ENCODE assay signal across 17 cellular contexts in genomic region chr4:38424171-38424871, GRCh38.
A peak's percentile ranks its signal among the peaks of the same experiment; 100 is the strongest.
DNase-seq lines count a peak whose midpoint lies in the region; ATAC-seq, FAIRE-seq and TF ChIP-seq lines count a peak whose summit lies in the region.
"Had no signal": no experiment of that assay in that cellular context is flagged by ENCODE, and none has a peak within 500 bp of the region (broad histone marks: within the 10 kb centered on the region; RNA-seq: fewer than 3 reads in every experiment).

No MANE protein-coding gene starts in this region.

- no peak for ATAC-seq in GM18907 (IDR thresholded peaks at IDR 0.05; ENCODE audit: unreplicated experiment)
- ATAC-seq: foreskin keratinocyte had no signal

- no peaks in the 10 kb centered on the region for H3K27me3 Mint-ChIP-seq in astrocyte (ENCODE audit: low read depth, unreplicated experiment)
- H3K27me3 Mint-ChIP-seq: brain had no signal

- DNase-seq in H7, result peak; percentile 67
- DNase-seq in astrocyte (ENCODE audit: low read depth), result no peak
- DNase-seq in islet precursor cell, result peak; percentile 70
- peak; percentile 63 for DNase-seq in neuronal stem cell (ENCODE audit: low spot score)
- no peak for DNase-seq in NCI-H2107 treated with DMSO at 0.1 percent for 48 hours (lab: John Stamatoyannopoulos, UW; ENCODE audit: unreplicated experiment)
- no peak for DNase-seq in epidermal melanocyte (ENCODE audit: insufficient read length, low spot score)
- DNase-seq in PC-9, result no peak
- DNase-seq: activated gamma-delta T cell treated with Interleukin-2 at 50 U/mL for 16 hours; AML-193; effector memory CD4-positive, alpha-beta T cell; foreskin keratinocyte; KBM-7; NCI-H226 had no signal

- intact Hi-C loops in PC-9 (cut with micrococcal nuclease; ENCODE audit: unreplicated experiment), result no loop called here

- POLR2A ChIA-PET in PC-9 (lab: Charles Lee; ENCODE audit: unreplicated experiment), result no interaction called here

- no peak overlapping the region for H4K91ac ChIP-seq in neuronal stem cell (ENCODE audit: low read depth, low read length, poor library complexity)

- no peak overlapping the region for H2BK15ac ChIP-seq in neuronal stem cell (ENCODE audit: low read length)

- H3K4me3 ChIP-seq in H7 (ENCODE audit: insufficient read depth, low read depth, low read length) (no peak overlapping the region), astrocyte (ENCODE audit: insufficient read depth, low read depth, low read length) (no peak overlapping the region), neuronal stem cell (ENCODE audit: low read length in 2 of 2) (peak overlapping the region in 1 of 2 donors; percentile 31), PC-9 (no peak overlapping the region)
- H3K4me3 ChIP-seq: skin epidermis had no signal

- H3K4me2 ChIP-seq in astrocyte (ENCODE audit: low read length), result no peak overlapping the region
- no peak overlapping the region for H3K4me2 ChIP-seq in neuronal stem cell (ENCODE audit: insufficient read depth, low read length, poor library complexity, severe bottlenecking)
- no peak overlapping the region for H3K4me2 ChIP-seq in PC-9

- H4K20me1 ChIP-seq in astrocyte (ENCODE audit: insufficient read depth, low read length) (no peaks in the 10 kb centered on the region), PC-9 (ENCODE audit: insufficient read depth) (no peaks in the 10 kb centered on the region)

- H3K36me3 ChIP-seq in H7 (replicated peaks; ENCODE audit: control insufficient read depth, insufficient read depth, low read length) (no peaks in the 10 kb centered on the region), astrocyte (ENCODE audit: insufficient read depth, low read length) (no peaks in the 10 kb centered on the region), neuronal stem cell (replicated peaks in 1 of 2; ENCODE audit: control insufficient read depth in 2 of 2, insufficient read depth in 2 of 2, low read length in 2 of 2) (no peaks in the 10 kb centered on the region), PC-9 (ENCODE audit: low read depth) (no peaks in the 10 kb centered on the region)

- no peak overlapping the region for H4K8ac ChIP-seq in neuronal stem cell (ENCODE audit: low read depth, low read length)

- CTCF ChIA-PET in PC-9 (lab: Charles Lee), result no interaction called here

- H3K27me3 ChIP-seq in H7 (ENCODE audit: control insufficient read depth, insufficient read depth, low read length), result no peaks in the 10 kb centered on the region
- H3K27me3 ChIP-seq in astrocyte (ENCODE audit: insufficient read depth, low read length), result peaks cover 2% of the 10 kb centered on the region
- no peaks in the 10 kb centered on the region for H3K27me3 ChIP-seq in neuronal stem cell (ENCODE audit: control insufficient read depth in 3 of 3, insufficient read depth in 3 of 3, low read depth in 1 of 3, low read length in 3 of 3)
- H3K27me3 ChIP-seq in PC-9 (ENCODE audit: insufficient read depth, low read depth), result no peaks in the 10 kb centered on the region

- no peak overlapping the region for H3K4ac ChIP-seq in neuronal stem cell (ENCODE audit: low read length)

- H3K79me1 ChIP-seq in neuronal stem cell (ENCODE audit: low read depth, low read length), result no peaks in the 10 kb centered on the region

- WGBS in neuronal stem cell (ENCODE audit: extremely low coverage in 2 of 2, insufficient read length in 2 of 2, insufficient replicate concordance in 1 of 2), 2 donors, result no CpG with 5 or more reads among the region's 9 CpGs

- TF ChIP-seq CTCF in astrocyte (IDR thresholded peaks at IDR 0.05; ENCODE audit: insufficient read depth, low read depth, low read length) (no peak), PC-9 (conservative IDR thresholded peaks at IDR 0.05) (no peak)

- no peaks in the 10 kb centered on the region for H3K4me1 Mint-ChIP-seq in astrocyte (ENCODE audit: low read depth, unreplicated experiment)

- H3K14ac ChIP-seq in neuronal stem cell (ENCODE audit: low read length), result no peak overlapping the region

- H2AK5ac ChIP-seq in neuronal stem cell (ENCODE audit: low read depth, low read length), result no peak overlapping the region

- H3K9ac ChIP-seq in astrocyte (ENCODE audit: low read length) (no peak overlapping the region), neuronal stem cell (ENCODE audit: low read depth, low read length, poor library complexity) (no peak overlapping the region)

- H3F3A ChIP-seq in PC-9 (ENCODE audit: insufficient read depth, low read depth), result no peaks in the 10 kb centered on the region

- H3K79me2 ChIP-seq in astrocyte (ENCODE audit: insufficient read depth, low read length) (no peaks in the 10 kb centered on the region), PC-9 (ENCODE audit: low read depth) (no peaks in the 10 kb centered on the region)

- no peaks in the 10 kb centered on the region for H3K36me3 Mint-ChIP-seq in astrocyte (ENCODE audit: low read depth, unreplicated experiment)
- H3K36me3 Mint-ChIP-seq: brain had no signal

- H2BK5ac ChIP-seq in neuronal stem cell (ENCODE audit: low read length), result no peak overlapping the region

- no peak overlapping the region for H3K27ac Mint-ChIP-seq in astrocyte (ENCODE audit: unreplicated experiment)

- H3K9me2 ChIP-seq in PC-9 (ENCODE audit: insufficient read depth), result no peaks in the 10 kb centered on the region

- no TSS peak for BruUV-seq in PC-9 (replicated peaks; lab: Mats Ljungman, UMichigan)

- H2BK12ac ChIP-seq in neuronal stem cell (ENCODE audit: low read length), result no peak overlapping the region

- no peak overlapping the region for H3K23ac ChIP-seq in neuronal stem cell (ENCODE audit: low read depth, low read length, poor library complexity)

- FAIRE-seq in astrocyte (lab: Jason Lieb, UNC), result no peak
- FAIRE-seq: islet of Langerhans had no signal

- no peak overlapping the region for H2BK120ac ChIP-seq in neuronal stem cell (ENCODE audit: low read depth, low read length)

- H3K9me3 ChIP-seq in astrocyte (ENCODE audit: insufficient read depth, low read depth, low read length) (no peaks in the 10 kb centered on the region), neuronal stem cell (replicated peaks in 1 of 2; ENCODE audit: control insufficient read depth in 2 of 2, insufficient read depth in 1 of 2, low read depth in 1 of 2, low read length in 2 of 2) (peaks cover 2 to 11% of the 10 kb centered on the region in 2 donors), PC-9 (ENCODE audit: insufficient read depth, low read depth) (no peaks in the 10 kb centered on the region; the same call in 1 of the 2 replicates)

- H3K4me3 Mint-ChIP-seq in astrocyte (ENCODE audit: unreplicated experiment), result no peak overlapping the region

- no peak overlapping the region for H3K18ac ChIP-seq in neuronal stem cell (ENCODE audit: low read length)

- H3K27ac ChIP-seq in astrocyte (ENCODE audit: low read depth, low read length) (no peak overlapping the region), neuronal stem cell (replicated peaks; ENCODE audit: low read length) (peak overlapping the region; percentile 33), PC-9 (no peak overlapping the region)
- H3K27ac ChIP-seq: foreskin keratinocyte, skin epidermis had no signal

- H2AFZ ChIP-seq in astrocyte (ENCODE audit: low read depth, low read length) (peak overlapping the region; percentile 29), neuronal stem cell (ENCODE audit: low read length) (peak overlapping the region; percentile 70), PC-9 (no peak overlapping the region)

- H3K4me1 ChIP-seq in astrocyte (ENCODE audit: insufficient read depth, low read length), result no peaks in the 10 kb centered on the region
- peaks cover 16 to 24% of the 10 kb centered on the region in 2 donors for H3K4me1 ChIP-seq in neuronal stem cell (ENCODE audit: control insufficient read depth in 2 of 2, insufficient read depth in 1 of 2, low read depth in 1 of 2, low read length in 2 of 2)
- no peaks in the 10 kb centered on the region for H3K4me1 ChIP-seq in PC-9 (replicated peaks; ENCODE audit: insufficient read depth)
- H3K4me1 ChIP-seq: foreskin keratinocyte had no signal

- peaks cover 4% of the 10 kb centered on the region for H3K9me3 Mint-ChIP-seq in astrocyte (ENCODE audit: unreplicated experiment)

Comparison
In these comparisons a context has a peak if more than half of its experiments do, and no peak if none do; other contexts are left out.
1. DNase-seq: peak in H7 (single experiment), islet precursor cell (single experiment) and neuronal stem cell (single experiment); none in astrocyte (single experiment), NCI-H2107 treated with DMSO at 0.1 percent for 48 hours (single experiment), epidermal melanocyte (single experiment) and PC-9 (0 of 2).